In genomic region chr17:33873218-33873617, GRCh38 we compare ENCODE assay signal across 24 cellular contexts.
"Had no signal": no experiment of that assay in that cellular context is flagged by ENCODE, and none has a peak within 500 bp of the region (broad histone marks: within the 10 kb centered on the region; RNA-seq: fewer than 3 reads in every experiment).

No MANE protein-coding gene starts in this region.

- DNase-seq: activated CD4-positive, alpha-beta T cell treated with anti-CD3 and anti-CD28 coated beads for 48 hours; activated CD4-positive, alpha-beta T cell treated with anti-CD3 and anti-CD28 coated beads, Interleukin-2, amount 50 U/mL, for 48 hours; activated CD4-positive, CD25-positive, alpha-beta regulatory T cell treated with anti-CD3 and anti-CD28 coated beads, Interleukin-2, amount 50 U/mL, for 72 hours; activated effector memory CD4-positive, alpha-beta T cell treated with anti-CD3 and anti-CD28 coated beads, Interleukin-2, amount 50 U/mL, for 16 hours; activated naive CD4-positive, alpha-beta T cell treated with Interleukin-2 at 50 U/mL for 16 hours; activated naive CD8-positive, alpha-beta T cell treated with anti-CD3 and anti-CD28 coated beads, Interleukin-2, amount 50 U/mL, for 24 hours; activated T-cell treated with anti-CD3 and anti-CD28 coated beads, Interleukin-2, amount 50 U/mL, for 4 hours; amniotic stem cell; NCI-H1092 treated with DMSO at 0.1 percent for 48 hours; NCI-H1417 treated with DMSO at 0.1 percent for 48 hours; NCI-H1694 treated with DMSO at 0.1 percent for 48 hours; NCI-H2029 treated with DMSO at 0.1 percent for 48 hours; NCI-H345; NCI-H510A; NCI-H526 treated with DMSO at 0.1 percent for 48 hours; NCI-H82; Peyer's patch; SHP77 treated with DMSO at 0.1 percent for 48 hours; T-helper 17 cell; T-helper 9 cell had no signal

- H3K9me3 Mint-ChIP-seq: activated T-cell treated with anti-CD3 and anti-CD28 coated beads, Interleukin-2, amount 50 U/mL, for 4 hours; central memory CD8-positive, alpha-beta T cell had no signal

- H3K27ac ChIP-seq: ascending aorta, Peyer's patch had no signal

- H3K36me3 Mint-ChIP-seq: activated naive CD4-positive, alpha-beta T cell treated with anti-CD3 and anti-CD28 coated beads, Interleukin-2, amount 50 U/mL, for 72 hours; brain had no signal

- H3K27me3 ChIP-seq: ascending aorta, Peyer's patch had no signal

- H3K4me3 ChIP-seq: ascending aorta, Peyer's patch had no signal

- H3K4me3 Mint-ChIP-seq: activated naive CD8-positive, alpha-beta T cell treated with anti-CD3 and anti-CD28 coated beads, Interleukin-2, amount 50 U/mL, for 24 hours; activated T-cell treated with anti-CD3 and anti-CD28 coated beads, Interleukin-2, amount 50 U/mL, for 4 hours; brain; central memory CD8-positive, alpha-beta T cell; T-helper 17 cell had no signal

- H3K4me1 ChIP-seq: ascending aorta, Peyer's patch had no signal

- H3K9me3 ChIP-seq: ascending aorta, Peyer's patch had no signal

- H3K27ac Mint-ChIP-seq: activated naive CD4-positive, alpha-beta T cell treated with anti-CD3 and anti-CD28 coated beads, Interleukin-2, amount 50 U/mL, for 72 hours; activated naive CD8-positive, alpha-beta T cell treated with anti-CD3 and anti-CD28 coated beads, Interleukin-2, amount 50 U/mL, for 24 hours; brain; T-helper 17 cell had no signal

- ATAC-seq: activated naive CD4-positive, alpha-beta T cell treated with anti-CD3 and anti-CD28 coated beads, Interleukin-2, amount 50 U/mL, for 72 hours; activated naive CD8-positive, alpha-beta T cell treated with anti-CD3 and anti-CD28 coated beads, Interleukin-2, amount 50 U/mL, for 24 hours; activated T-cell treated with anti-CD3 and anti-CD28 coated beads, Interleukin-2, amount 50 U/mL, for 4 hours; T-helper 17 cell had no signal

- H3K4me1 Mint-ChIP-seq: activated naive CD8-positive, alpha-beta T cell treated with anti-CD3 and anti-CD28 coated beads, Interleukin-2, amount 50 U/mL, for 24 hours; brain; central memory CD8-positive, alpha-beta T cell; T-helper 17 cell had no signal

- H3K36me3 ChIP-seq: ascending aorta, Peyer's patch had no signal
